Comparison of ENCODE assay signal across 14 cellular contexts in genomic region chr12:27422697-27423096, GRCh38. TPM values are rescaled to one million over a fixed set of nuclear protein-coding genes. Genes with fewer than 3 reads are reported as not detected.
DNase-seq lines count a peak whose midpoint lies in the region; ATAC-seq, FAIRE-seq and TF ChIP-seq lines count a peak whose summit lies in the region.
"Had no signal": no experiment of that assay in that cellular context is flagged by ENCODE, and none has a peak within 500 bp of the region (broad histone marks: within the 10 kb centered on the region; RNA-seq: fewer than 3 reads in every experiment).

No MANE protein-coding gene starts in this region.

- H3K36me3 ChIP-seq in mesenchymal stem cell (ENCODE audit: control insufficient read depth in 1 of 2, insufficient read depth in 2 of 2, low read depth in 1 of 2, low read length in 2 of 2) = peaks cover 4 to 6% of the 10 kb centered on the region in 2 experiments

- H3K14ac ChIP-seq in mesenchymal stem cell (ENCODE audit: low read length in 2 of 2) = peak overlapping the region in 1 of 2 experiments; percentile 36

- no peak overlapping the region for H3K18ac ChIP-seq in mesenchymal stem cell (ENCODE audit: low read depth in 1 of 2, low read length in 2 of 2)

- POLR2A ChIA-PET in activated CD8-positive, alpha-beta T cell treated with anti-CD3 and anti-CD28 coated beads for 36 hours (lab: Charles Lee) = no interaction called here
- POLR2A ChIA-PET in activated CD8-positive, alpha-beta T cell treated with anti-CD3 and anti-CD28 coated beads, Interleukin-2, amount 10 ng/mL, durations not matched to agents 7 days and 5 days (lab: Charles Lee) = no interaction called here

- H3K79me1 ChIP-seq in mesenchymal stem cell (replicated peaks; ENCODE audit: low read length, poor library complexity, severe bottlenecking) = no peaks in the 10 kb centered on the region

- no peaks in the 10 kb centered on the region for H3K27me3 Mint-ChIP-seq in activated CD8-positive, alpha-beta T cell treated with anti-CD3 and anti-CD28 coated beads for 36 hours
- H3K27me3 Mint-ChIP-seq in activated CD8-positive, alpha-beta T cell treated with anti-CD3 and anti-CD28 coated beads, Interleukin-2, amount 10 ng/mL, durations not matched to agents 7 days and 5 days (ENCODE audit: low read depth) = no peaks in the 10 kb centered on the region
- H3K27me3 Mint-ChIP-seq: CD4-positive, alpha-beta memory T cell had no signal

- CTCF ChIA-PET in activated CD8-positive, alpha-beta T cell treated with anti-CD3 and anti-CD28 coated beads for 36 hours (lab: Charles Lee) = interaction anchor here (1.1 kb wide), 2 partner anchors 67 to 230 kb away, joined by 3 to 4 read pairs; no protein-coding TSS in a partner anchor
- CTCF ChIA-PET in activated CD8-positive, alpha-beta T cell treated with anti-CD3 and anti-CD28 coated beads, Interleukin-2, amount 10 ng/mL, durations not matched to agents 7 days and 5 days (lab: Charles Lee) = interaction anchor here (1.6 kb wide), 1 partner anchor 10 kb away, joined by 5 read pairs; no protein-coding TSS in a partner anchor

- no peak overlapping the region for H2BK15ac ChIP-seq in mesenchymal stem cell (ENCODE audit: low read depth, poor library complexity, severe bottlenecking)

- FAIRE-seq in GM19239 (lab: Jason Lieb, UNC) = no peak
- FAIRE-seq: A204.1 had no signal

- H3K4me2 ChIP-seq in mesenchymal stem cell (ENCODE audit: low read length, poor library complexity, severe bottlenecking) = no peak overlapping the region

- TF ChIP-seq CTCF in activated CD8-positive, alpha-beta T cell treated with anti-CD3 and anti-CD28 coated beads for 36 hours (IDR thresholded peaks at IDR 0.05) = no peak
- TF ChIP-seq CTCF in NB4 (IDR thresholded peaks at IDR 0.05; ENCODE audit: low read depth, low read length) = no peak

- no peak overlapping the region for H2BK12ac ChIP-seq in mesenchymal stem cell (ENCODE audit: low read length in 2 of 2)

- peak overlapping the region; percentile 67 for H4K8ac ChIP-seq in mesenchymal stem cell (ENCODE audit: low read length)

- no peak overlapping the region for H3K4me3 Mint-ChIP-seq in activated CD8-positive, alpha-beta T cell treated with anti-CD3 and anti-CD28 coated beads for 36 hours
- H3K4me3 Mint-ChIP-seq in activated CD8-positive, alpha-beta T cell treated with anti-CD3 and anti-CD28 coated beads, Interleukin-2, amount 10 ng/mL, durations not matched to agents 7 days and 5 days = no peak overlapping the region
- H3K4me3 Mint-ChIP-seq: CD4-positive, alpha-beta memory T cell had no signal

- 82% methylated on average over 2 of the region's 2 CpGs for WGBS in mesenchymal stem cell

- no peak overlapping the region for H3K27ac Mint-ChIP-seq in activated CD8-positive, alpha-beta T cell treated with anti-CD3 and anti-CD28 coated beads for 36 hours
- no peak overlapping the region for H3K27ac Mint-ChIP-seq in activated CD8-positive, alpha-beta T cell treated with anti-CD3 and anti-CD28 coated beads, Interleukin-2, amount 10 ng/mL, durations not matched to agents 7 days and 5 days

- H3K9me3 ChIP-seq in mesenchymal stem cell (ENCODE audit: control insufficient read depth, low read length) = no peaks in the 10 kb centered on the region
- H3K9me3 ChIP-seq: SJSA1 had no signal

- H3K27ac ChIP-seq in mesenchymal stem cell (ENCODE audit: low read length, poor library complexity, severe bottlenecking) = no peak overlapping the region
- H3K27ac ChIP-seq: SJSA1 had no signal

- H3K4me1 ChIP-seq in mesenchymal stem cell (ENCODE audit: control insufficient read depth, insufficient read depth, low read depth, low read length) = no peaks in the 10 kb centered on the region
- H3K4me1 ChIP-seq: SJSA1 had no signal

- no peaks in the 10 kb centered on the region for H3K27me3 ChIP-seq in mesenchymal stem cell (ENCODE audit: control insufficient read depth in 1 of 2, insufficient read depth in 1 of 2, low read length in 2 of 2)
- H3K27me3 ChIP-seq: SJSA1 had no signal

- H4K91ac ChIP-seq in mesenchymal stem cell (ENCODE audit: low read length) = no peak overlapping the region

- H2BK120ac ChIP-seq in mesenchymal stem cell (ENCODE audit: low read depth, low read length) = no peak overlapping the region

- no peak overlapping the region for H3K4me3 ChIP-seq in NB4 (ENCODE audit: low read depth, low read length)
- H3K4me3 ChIP-seq in mesenchymal stem cell (ENCODE audit: insufficient read depth in 1 of 2, low read depth in 1 of 2, low read length in 2 of 2) = no peak overlapping the region
- H3K4me3 ChIP-seq: SJSA1 had no signal

- H2AFZ ChIP-seq in mesenchymal stem cell (ENCODE audit: low read depth, low read length) = no peak overlapping the region

- H3K23ac ChIP-seq in mesenchymal stem cell (ENCODE audit: low read length in 2 of 2) = no peak overlapping the region

- no peak for ATAC-seq in activated CD8-positive, alpha-beta T cell treated with anti-CD3 and anti-CD28 coated beads for 36 hours
- no peak for ATAC-seq in activated CD8-positive, alpha-beta T cell treated with anti-CD3 and anti-CD28 coated beads, Interleukin-2, amount 10 ng/mL, durations not matched to agents 7 days and 5 days
- ATAC-seq in GM18909 (IDR thresholded peaks at IDR 0.05; ENCODE audit: poor library complexity, unreplicated experiment) = no peak
- no peak for ATAC-seq in GM19324 (IDR thresholded peaks at IDR 0.05; ENCODE audit: low FRiP score, unreplicated experiment)

- no peaks in the 10 kb centered on the region for H3K9me3 Mint-ChIP-seq in activated CD8-positive, alpha-beta T cell treated with anti-CD3 and anti-CD28 coated beads for 36 hours
- H3K9me3 Mint-ChIP-seq in activated CD8-positive, alpha-beta T cell treated with anti-CD3 and anti-CD28 coated beads, Interleukin-2, amount 10 ng/mL, durations not matched to agents 7 days and 5 days (ENCODE audit: insufficient read depth) = no peaks in the 10 kb centered on the region

- no peak overlapping the region for H2BK5ac ChIP-seq in mesenchymal stem cell (ENCODE audit: low read depth, low read length, poor library complexity, severe bottlenecking)

- H3K4me1 Mint-ChIP-seq in activated CD8-positive, alpha-beta T cell treated with anti-CD3 and anti-CD28 coated beads for 36 hours (ENCODE audit: low read depth) = no peaks in the 10 kb centered on the region
- H3K4me1 Mint-ChIP-seq in activated CD8-positive, alpha-beta T cell treated with anti-CD3 and anti-CD28 coated beads, Interleukin-2, amount 10 ng/mL, durations not matched to agents 7 days and 5 days (ENCODE audit: low read depth) = peaks cover 5% of the 10 kb centered on the region
- H3K4me1 Mint-ChIP-seq: CD4-positive, alpha-beta memory T cell had no signal

- no peak overlapping the region for H3K9ac ChIP-seq in mesenchymal stem cell (ENCODE audit: low read length)

- H3K36me3 Mint-ChIP-seq in activated CD8-positive, alpha-beta T cell treated with anti-CD3 and anti-CD28 coated beads for 36 hours (ENCODE audit: low read depth) = peaks cover 2% of the 10 kb centered on the region
- H3K36me3 Mint-ChIP-seq in activated CD8-positive, alpha-beta T cell treated with anti-CD3 and anti-CD28 coated beads, Interleukin-2, amount 10 ng/mL, durations not matched to agents 7 days and 5 days (ENCODE audit: low read depth) = peaks cover 25% of the 10 kb centered on the region
- H3K36me3 Mint-ChIP-seq: CD4-positive, alpha-beta memory T cell had no signal

- intact Hi-C loops in activated CD8-positive, alpha-beta T cell treated with anti-CD3 and anti-CD28 coated beads for 36 hours (cut with micrococcal nuclease) = no loop called here

- DNase-seq in activated CD8-positive, alpha-beta T cell treated with anti-CD3 and anti-CD28 coated beads for 36 hours = peak; percentile 7
- no peak for DNase-seq in activated CD8-positive, alpha-beta T cell treated with anti-CD3 and anti-CD28 coated beads, Interleukin-2, amount 10 ng/mL, durations not matched to agents 7 days and 5 days
- DNase-seq in NB4 (ENCODE audit: low read depth) = peak; percentile 31
- peak; percentile 75 for DNase-seq in SW480 (ENCODE audit: low spot score)
- DNase-seq in mesenchymal stem cell = no peak
- DNase-seq in GM19239 (ENCODE audit: insufficient read length, low spot score) = no peak
- DNase-seq: CD4-positive, alpha-beta memory T cell; NCI-H187; NCI-H510A treated with DMSO at 0.1 percent for 48 hours; NCI-H82 had no signal

- no peak for TF ChIP-seq POLR2A in NB4 (IDR thresholded peaks at IDR 0.05; ENCODE audit: extremely low read depth, insufficient read length)

- no peak overlapping the region for H3K4ac ChIP-seq in mesenchymal stem cell (ENCODE audit: low read depth in 1 of 2, low read length in 2 of 2)

- H2AK5ac ChIP-seq in mesenchymal stem cell (ENCODE audit: low read length, severe bottlenecking) = no peak overlapping the region

RNA-seq across cellular contexts. Expression of gene SMCO2, which starts 23.8 kb away (rescaled TPM):
- under 1 TPM in 1 of 2 experiments, not detected in 1; 0.32 TPM for total RNA-seq in activated CD8-positive, alpha-beta T cell treated with anti-CD3 and anti-CD28 coated beads for 36 hours
- under 1 TPM in 1 of 2 experiments, not detected in 1; 0.61 TPM for total RNA-seq in activated CD8-positive, alpha-beta T cell treated with anti-CD3 and anti-CD28 coated beads, Interleukin-2, amount 10 ng/mL, durations not matched to agents 7 days and 5 days
- 0.11 TPM for polyA plus RNA-seq in mesenchymal stem cell (2013, experiment 1 of 2)
- 0.04 TPM for polyA plus RNA-seq in mesenchymal stem cell (2013, experiment 2 of 2)
- total RNA-seq: CD4-positive, alpha-beta memory T cell; SJSA1 had no signal
- polyA plus RNA-seq: CD4-positive, alpha-beta memory T cell had no signal

Comparison
In these comparisons a context has a peak if more than half of its experiments do, and no peak if none do; other contexts are left out.
1. DNase-seq: peak in activated CD8-positive, alpha-beta T cell treated with anti-CD3 and anti-CD28 coated beads for 36 hours (single experiment), NB4 (single experiment) and SW480 (single experiment); none in activated CD8-positive, alpha-beta T cell treated with anti-CD3 and anti-CD28 coated beads, Interleukin-2, amount 10 ng/mL, durations not matched to agents 7 days and 5 days (single experiment), mesenchymal stem cell (single experiment) and GM19239 (single experiment).